ENCODE assay signal across 33 cellular contexts in genomic region chr5:31121224-31121623, GRCh38.
"Had no signal": no experiment of that assay in that cellular context is flagged by ENCODE, and none has a peak within 500 bp of the region (broad histone marks: within the 10 kb centered on the region; RNA-seq: fewer than 3 reads in every experiment).

No MANE protein-coding gene starts in this region.

- H3K36me3 ChIP-seq: brain microvascular endothelial cell, esophagus muscularis mucosa, gastrocnemius medialis, WERI-Rb-1 had no signal

- H3K36me3 Mint-ChIP-seq: activated naive CD8-positive, alpha-beta T cell had no signal

- H3K4me3 Mint-ChIP-seq: activated B cell treated with CpG ODN at 0.5 μM for 24 hours; activated CD8-positive, alpha-beta T cell treated with anti-CD3 and anti-CD28 coated beads for 36 hours; activated naive CD8-positive, alpha-beta T cell; activated T-cell treated with anti-CD3 and anti-CD28 coated beads, Interleukin-2, amount 50 U/mL, for 4 hours; activated T-helper 17 cell treated with anti-CD3 and anti-CD28 coated beads, Interleukin-2, amount 50 U/mL, for 72 hours; effector memory CD8-positive, alpha-beta T cell; T-helper 17 cell; T-helper 2 cell treated with Interferon-gamma antibody and Interleukin-4, amounts not matched to agents 5 μg/mL and 100 μg/mL, for 36 hours had no signal

- H3K27me3 ChIP-seq: brain microvascular endothelial cell, esophagus muscularis mucosa, foreskin keratinocyte, gastrocnemius medialis had no signal

- H3K27ac Mint-ChIP-seq: activated B cell treated with CpG ODN at 0.5 μM for 24 hours; activated CD8-positive, alpha-beta T cell treated with anti-CD3 and anti-CD28 coated beads for 36 hours; activated naive CD8-positive, alpha-beta T cell; activated T-helper 17 cell treated with anti-CD3 and anti-CD28 coated beads, Interleukin-2, amount 50 U/mL, for 72 hours; effector memory CD8-positive, alpha-beta T cell; T-helper 17 cell; T-helper 2 cell treated with Interferon-gamma antibody and Interleukin-4, amounts not matched to agents 5 μg/mL and 100 μg/mL, for 36 hours had no signal

- H3K27ac ChIP-seq: brain microvascular endothelial cell, esophagus muscularis mucosa, foreskin keratinocyte, gastrocnemius medialis, WERI-Rb-1 had no signal

- H3K27me3 Mint-ChIP-seq: activated B cell treated with CpG ODN at 0.5 μM for 24 hours; activated CD8-positive, alpha-beta T cell treated with anti-CD3 and anti-CD28 coated beads for 36 hours; activated naive CD8-positive, alpha-beta T cell; activated T-helper 17 cell treated with anti-CD3 and anti-CD28 coated beads, Interleukin-2, amount 50 U/mL, for 72 hours; effector memory CD8-positive, alpha-beta T cell; T-helper 17 cell had no signal

- FAIRE-seq: astrocyte, bronchial epithelial cell, colon had no signal

- ATAC-seq: activated CD4-positive, CD25-positive, alpha-beta regulatory T cell treated with anti-CD3 and anti-CD28 coated beads, Interleukin-2, amount 50 U/mL, for 24 hours; activated CD8-positive, alpha-beta T cell treated with anti-CD3 and anti-CD28 coated beads for 36 hours; activated T-cell treated with anti-CD3 and anti-CD28 coated beads, Interleukin-2, amount 50 U/mL, for 4 hours; activated T-helper 17 cell treated with anti-CD3 and anti-CD28 coated beads, Interleukin-2, amount 50 U/mL, for 72 hours; effector memory CD8-positive, alpha-beta T cell; foreskin keratinocyte; gastrocnemius medialis; T-helper 17 cell had no signal

- H3K9me3 ChIP-seq: esophagus muscularis mucosa, gastrocnemius medialis had no signal

- H3K4me1 ChIP-seq: esophagus muscularis mucosa, foreskin keratinocyte, gastrocnemius medialis had no signal

- H3K4me1 Mint-ChIP-seq: activated B cell treated with CpG ODN at 0.5 μM for 24 hours; activated T-helper 17 cell treated with anti-CD3 and anti-CD28 coated beads, Interleukin-2, amount 50 U/mL, for 72 hours; T-helper 17 cell had no signal

- H3K4me3 ChIP-seq: esophagus muscularis mucosa, gastrocnemius medialis had no signal

- DNase-seq: activated B cell treated with CpG ODN at 0.5 μM for 24 hours; activated CD4-positive, alpha-beta T cell treated with anti-CD3 and anti-CD28 coated beads for 48 hours; activated CD4-positive, alpha-beta T cell treated with anti-CD3 and anti-CD28 coated beads, Interleukin-2, amount 50 U/mL, for 1 hour; activated CD4-positive, alpha-beta T cell treated with anti-CD3 and anti-CD28 coated beads, Interleukin-2, amount 50 U/mL, for 48 hours; activated CD8-positive, alpha-beta memory T cell treated with anti-CD3 and anti-CD28 coated beads for 24 hours; activated CD8-positive, alpha-beta T cell treated with anti-CD3 and anti-CD28 coated beads for 36 hours; activated effector memory CD4-positive, alpha-beta T cell treated with Interleukin-2 at 50 U/mL for 16 hours; activated gamma-delta T cell treated with Interleukin-2 at 50 U/mL for 16 hours; activated naive CD4-positive, alpha-beta T cell treated with anti-CD3 and anti-CD28 coated beads, Interleukin-2, amount 50 U/mL, for 16 hours; activated naive CD4-positive, alpha-beta T cell treated with Interleukin-2 at 50 U/mL for 16 hours; activated T-cell treated with anti-CD3 and anti-CD28 coated beads, Interleukin-2, amount 50 U/mL, for 4 hours; amniotic stem cell; anterior cingulate cortex; brain microvascular endothelial cell; cortex of kidney; dermis blood vessel endothelial cell; effector CD4-positive, alpha-beta T cell; effector memory CD8-positive, alpha-beta T cell; erythroblast; foreskin keratinocyte; gastrocnemius medialis; T-helper 1 cell; T-helper 17 cell; T1000; WERI-Rb-1 had no signal
